ENCODE assay signal across 26 cellular contexts in the genomic region with DNA sequence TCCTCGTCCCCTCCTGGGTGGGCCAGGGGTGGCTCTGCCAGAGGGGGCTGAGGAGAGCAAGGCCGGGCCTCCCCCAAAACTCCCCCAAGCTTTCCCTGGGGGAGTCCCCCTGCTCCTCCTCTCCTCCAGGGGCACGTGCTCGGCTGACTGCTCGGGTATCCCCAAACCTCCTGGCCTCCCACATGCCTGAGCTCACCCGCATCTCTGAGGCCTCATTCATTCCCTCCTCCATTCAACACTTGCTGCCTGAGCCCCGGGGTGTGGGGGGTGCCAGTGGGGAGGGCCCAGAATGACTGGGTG.
"Had no signal": no experiment of that assay in that cellular context is flagged by ENCODE, and none has a peak within 500 bp of the region (broad histone marks: within the 10 kb centered on the region; RNA-seq: fewer than 3 reads in every experiment).

No MANE protein-coding gene starts in this region.

- H3K4me1 ChIP-seq: breast epithelium, SJSA1 had no signal

- H3K9me3 ChIP-seq: adrenal gland, breast epithelium, SJSA1 had no signal

- H3K27me3 Mint-ChIP-seq: activated naive CD8-positive, alpha-beta T cell treated with anti-CD3 and anti-CD28 coated beads, Interleukin-2, amount 10 ng/mL, durations not matched to agents 7 days and 5 days had no signal

- H3K4me3 Mint-ChIP-seq: activated CD8-positive, alpha-beta T cell treated with anti-CD3 and anti-CD28 coated beads, Interleukin-2, amount 10 ng/mL, durations not matched to agents 7 days and 5 days; activated naive CD8-positive, alpha-beta T cell treated with anti-CD3 and anti-CD28 coated beads, Interleukin-2, amount 10 ng/mL, durations not matched to agents 7 days and 5 days; T-helper 2 cell treated with Interferon-gamma antibody and Interleukin-4, amounts not matched to agents 5 μg/mL and 100 μg/mL, for 36 hours; WTC11 had no signal

- H3K4me2 ChIP-seq: KMS-11 had no signal

- H3K27ac Mint-ChIP-seq: activated CD8-positive, alpha-beta T cell treated with anti-CD3 and anti-CD28 coated beads, Interleukin-2, amount 10 ng/mL, durations not matched to agents 7 days and 5 days; activated naive CD8-positive, alpha-beta T cell treated with anti-CD3 and anti-CD28 coated beads, Interleukin-2, amount 10 ng/mL, durations not matched to agents 7 days and 5 days; T-helper 2 cell treated with Interferon-gamma antibody and Interleukin-4, amounts not matched to agents 5 μg/mL and 100 μg/mL, for 36 hours; WTC11 had no signal

- ATAC-seq: activated CD8-positive, alpha-beta T cell treated with anti-CD3 and anti-CD28 coated beads, Interleukin-2, amount 10 ng/mL, durations not matched to agents 7 days and 5 days; PC-3; SK-N-SH treated with all-trans-retinoic acid at 6 μM for 48 hours; WTC11 had no signal

- H3K4me1 Mint-ChIP-seq: activated naive CD8-positive, alpha-beta T cell treated with anti-CD3 and anti-CD28 coated beads, Interleukin-2, amount 10 ng/mL, durations not matched to agents 7 days and 5 days; WTC11 had no signal

- H3K36me3 ChIP-seq: adrenal gland, breast epithelium, SJSA1 had no signal

- H3K27me3 ChIP-seq: adrenal gland, breast epithelium had no signal

- DNase-seq: activated CD4-positive, alpha-beta T cell treated with anti-CD3 and anti-CD28 coated beads for 48 hours; activated CD4-positive, alpha-beta T cell treated with anti-CD3 and anti-CD28 coated beads, Interleukin-2, amount 50 U/mL, for 4 hours; activated CD4-positive, CD25-positive, alpha-beta regulatory T cell treated with anti-CD3 and anti-CD28 coated beads, Interleukin-2, amount 50 U/mL, for 72 hours; activated CD8-positive, alpha-beta memory T cell treated with anti-CD3 and anti-CD28 coated beads, Interleukin-2, amount 50 U/mL, for 48 hours; activated CD8-positive, alpha-beta T cell treated with anti-CD3 and anti-CD28 coated beads, Interleukin-2, amount 10 ng/mL, durations not matched to agents 7 days and 5 days; activated naive CD4-positive, alpha-beta T cell treated with anti-CD3 and anti-CD28 coated beads, Interleukin-2, amount 50 U/mL, for 16 hours; activated naive CD8-positive, alpha-beta T cell treated with anti-CD3 and anti-CD28 coated beads, Interleukin-2, amount 10 ng/mL, durations not matched to agents 7 days and 5 days; activated T-cell treated with anti-CD3 and anti-CD28 coated beads, Interleukin-2, amount 50 U/mL, for 1 hour; adrenal gland; aorta; NCI-H1092; NCI-H1417 treated with DMSO at 0.1 percent for 48 hours; NCI-H1694 treated with DMSO at 0.1 percent for 48 hours; NCI-H2081; NCI-H510A treated with DMSO at 0.1 percent for 48 hours; NCI-H69; NK-92 treated with Interleukin-12 subunit alpha and Interleukin-12 subunit beta, amount 100 ng/mL, for 24 hours; PC-3; SHP77; SW 1271 had no signal

- H3K9me3 Mint-ChIP-seq: activated naive CD8-positive, alpha-beta T cell treated with anti-CD3 and anti-CD28 coated beads, Interleukin-2, amount 10 ng/mL, durations not matched to agents 7 days and 5 days; T-helper 2 cell treated with Interferon-gamma antibody and Interleukin-4, amounts not matched to agents 5 μg/mL and 100 μg/mL, for 36 hours; WTC11 had no signal

- H3K27ac ChIP-seq: adrenal gland, breast epithelium, KMS-11, SJSA1 had no signal

- H3K9ac ChIP-seq: KMS-11 had no signal

- H3K4me3 ChIP-seq: adrenal gland, breast epithelium, SJSA1 had no signal
